ENCODE assay signal across 10 cellular contexts in the genomic region with DNA sequence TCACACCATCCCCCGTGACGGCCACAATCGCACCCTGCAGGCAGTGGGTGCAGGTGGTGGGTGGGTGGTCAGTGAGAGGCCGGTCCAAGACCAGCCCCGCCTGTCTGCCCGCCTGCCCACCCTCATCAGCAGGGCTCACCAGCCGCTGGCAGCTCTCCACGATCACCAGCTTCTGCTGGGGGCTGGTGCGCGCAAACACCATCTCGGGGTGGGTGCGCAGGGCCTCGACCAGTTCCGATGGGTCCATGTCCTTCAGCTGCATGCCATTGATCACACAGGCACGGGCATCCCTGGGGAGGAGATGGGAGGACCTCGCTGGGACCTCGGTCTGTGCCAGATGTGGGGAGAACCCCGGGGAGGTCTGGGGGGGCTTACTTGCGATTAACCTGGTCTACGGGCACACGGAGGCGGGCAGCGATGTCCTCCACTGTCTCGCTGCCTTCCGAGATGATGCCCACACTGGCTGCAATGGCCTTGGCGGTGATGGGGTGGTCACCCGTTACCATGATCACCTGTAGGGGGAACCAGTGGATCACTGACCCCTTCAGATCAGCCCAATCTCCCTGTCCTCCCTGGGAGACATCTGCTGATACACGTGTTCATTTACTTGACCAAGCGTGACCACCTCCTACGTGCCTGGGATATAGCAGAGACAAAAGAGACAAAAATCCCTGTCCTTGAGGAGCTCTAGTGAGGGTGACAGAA. TPM values are rescaled to one million over a fixed set of nuclear protein-coding genes. Genes with fewer than 3 reads are reported as not detected.
DNase-seq lines count a peak whose midpoint lies in the region; ATAC-seq and TF ChIP-seq lines count a peak whose summit lies in the region.
"Had no signal": no experiment of that assay in that cellular context is flagged by ENCODE, and none has a peak within 500 bp of the region (broad histone marks: within the 10 kb centered on the region; RNA-seq: fewer than 3 reads in every experiment).

No MANE protein-coding gene starts in this region.

- peak; percentile 66 for DNase-seq in HT1080 (ENCODE audit: low read depth)
- DNase-seq in kidney tubule cell (ENCODE audit: low spot score): peak; percentile 64

- no peak overlapping the region for H3K4me3 Mint-ChIP-seq in activated T-helper 17 cell treated with anti-CD3 and anti-CD28 coated beads, Interleukin-2, amount 50 U/mL, for 72 hours

- no peaks in the 10 kb centered on the region; the same call in 1 of the 2 replicates for H4K20me1 ChIP-seq in DOHH2 (ENCODE audit: control insufficient read depth, insufficient read depth, low read depth, low read length)

- ATAC-seq in SK-N-SH treated with all-trans-retinoic acid at 6 μM for 48 hours (peak; percentile 61), GM18517 (IDR thresholded peaks at IDR 0.05; ENCODE audit: unreplicated experiment) (no peak), HG02884 (IDR thresholded peaks at IDR 0.05; ENCODE audit: unreplicated experiment) (no peak), HG02798 (IDR thresholded peaks at IDR 0.05; ENCODE audit: poor library complexity, unreplicated experiment) (no peak)
- no peak for ATAC-seq in activated T-helper 17 cell treated with anti-CD3 and anti-CD28 coated beads, Interleukin-2, amount 50 U/mL, for 72 hours (replicated peaks)

- no peak overlapping the region for H3K4me3 ChIP-seq in DOHH2 (ENCODE audit: low read length)
- H3K4me3 ChIP-seq: SK-N-MC had no signal

- no peak overlapping the region for H3K4me2 ChIP-seq in DOHH2 (ENCODE audit: low read length)

- peaks cover 14% of the 10 kb centered on the region for H3K27me3 Mint-ChIP-seq in activated T-helper 17 cell treated with anti-CD3 and anti-CD28 coated beads, Interleukin-2, amount 50 U/mL, for 72 hours

- peaks cover 4% of the 10 kb centered on the region for H3K4me1 Mint-ChIP-seq in activated T-helper 17 cell treated with anti-CD3 and anti-CD28 coated beads, Interleukin-2, amount 50 U/mL, for 72 hours

- no peaks in the 10 kb centered on the region for H3K9me2 ChIP-seq in DOHH2 (replicated peaks; ENCODE audit: control insufficient read depth, low read length)

- peaks cover 6% of the 10 kb centered on the region for H3K36me3 Mint-ChIP-seq in activated T-helper 17 cell treated with anti-CD3 and anti-CD28 coated beads, Interleukin-2, amount 50 U/mL, for 72 hours (ENCODE audit: low read depth)

- no peaks in the 10 kb centered on the region for H3K79me2 ChIP-seq in DOHH2 (ENCODE audit: control insufficient read depth, low read length)

- H3K4me1 ChIP-seq in DOHH2 (ENCODE audit: control insufficient read depth, low read length): peaks cover 11% of the 10 kb centered on the region

- no peak overlapping the region for H3K27ac ChIP-seq in DOHH2 (ENCODE audit: low read depth, low read length)
- H3K27ac ChIP-seq: SK-N-MC had no signal

- no peak overlapping the region for H3K27ac Mint-ChIP-seq in activated T-helper 17 cell treated with anti-CD3 and anti-CD28 coated beads, Interleukin-2, amount 50 U/mL, for 72 hours

- peaks cover 14% of the 10 kb centered on the region for H3K27me3 ChIP-seq in DOHH2 (ENCODE audit: control insufficient read depth, low read length)

- no peaks in the 10 kb centered on the region for H3F3A ChIP-seq in DOHH2 (ENCODE audit: control insufficient read depth, insufficient read depth)

- H3K36me3 ChIP-seq in DOHH2 (ENCODE audit: control insufficient read depth, low read length): no peaks in the 10 kb centered on the region

- no peaks in the 10 kb centered on the region for H3K9me3 Mint-ChIP-seq in activated T-helper 17 cell treated with anti-CD3 and anti-CD28 coated beads, Interleukin-2, amount 50 U/mL, for 72 hours

- TF ChIP-seq CTCF in DOHH2 (IDR thresholded peaks at IDR 0.05; ENCODE audit: low read depth, low read length, poor library complexity, severe bottlenecking): peak; percentile 41

- H3K9me3 ChIP-seq in DOHH2 (ENCODE audit: control insufficient read depth, insufficient read depth, low read length): no peaks in the 10 kb centered on the region

TF ChIP-seq in SK-N-SH treated with all-trans-retinoic acid at 6 μM for 48 hours, 23 proteins besides CTCF, POLR2A, EP300 and RAD21:
- no peak for TF ChIP-seq CSRNP3 (CRISPR knock-in tag; IDR thresholded peaks at IDR 0.05)
- no peak for TF ChIP-seq BACH2 (CRISPR knock-in tag; IDR thresholded peaks at IDR 0.05; ENCODE audit: borderline replicate concordance)
- TF ChIP-seq ZFP30 (CRISPR knock-in tag; IDR thresholded peaks at IDR 0.05): no peak
- TF ChIP-seq ESRRG (CRISPR knock-in tag; IDR thresholded peaks at IDR 0.05): no peak
- TF ChIP-seq ZNF565 (CRISPR knock-in tag; conservative IDR thresholded peaks at IDR 0.05; ENCODE audit: low read depth): no peak
- TF ChIP-seq POU6F1 (CRISPR knock-in tag; IDR thresholded peaks at IDR 0.05; ENCODE audit: borderline replicate concordance, low read depth): no peak
- TF ChIP-seq SNAI2 (CRISPR knock-in tag; IDR thresholded peaks at IDR 0.05): no peak
- no peak for TF ChIP-seq GLIS3 (CRISPR knock-in tag; IDR thresholded peaks at IDR 0.05)
TF ChIP-seq in SK-N-SH treated with all-trans-retinoic acid at 6 μM for 48 hours: peak in this region for 0.

RNA-seq across cellular contexts. Expression of gene ATP4A, which starts 8.0 kb away (rescaled TPM):
- not detected in 2 replicates for total RNA-seq in HT1080 (2014; rRNA removed; shearing (Covaris generic))
- not detected in 2 replicates for polyA plus RNA-seq in HT1080 (2015; cell fraction: cytosol; rRNA removed)
- not detected in 2 replicates for polyA plus RNA-seq in HT1080 (2015; cell fraction: nucleus; rRNA removed)
- not detected for total RNA-seq in activated T-helper 17 cell treated with anti-CD3 and anti-CD28 coated beads, Interleukin-2, amount 50 U/mL, for 72 hours
- total RNA-seq: mononuclear cell had no signal

RNA-seq across cellular contexts. Expression of gene TMEM147, which starts 10.0 kb away (rescaled TPM):
- total RNA-seq in HT1080 (2014; rRNA removed; shearing (Covaris generic)): 162 and 178 TPM in 2 replicates
- 113 and 129 TPM in 2 replicates for polyA plus RNA-seq in HT1080 (2015; cell fraction: cytosol; rRNA removed)
- polyA plus RNA-seq in HT1080 (2015; cell fraction: nucleus; rRNA removed): 55.8 and 61.4 TPM in 2 replicates
- 10 to 100 TPM; 45.0 to 74.1 TPM for total RNA-seq in activated T-helper 17 cell treated with anti-CD3 and anti-CD28 coated beads, Interleukin-2, amount 50 U/mL, for 72 hours

RNA-seq across cellular contexts. Expression of gene GAPDHS, which starts 22.2 kb away (rescaled TPM):
- not detected in 2 replicates for total RNA-seq in HT1080 (2014; rRNA removed; shearing (Covaris generic))
- polyA plus RNA-seq in HT1080 (2015; cell fraction: cytosol; rRNA removed): not detected in 2 replicates
- not detected in 2 replicates for polyA plus RNA-seq in HT1080 (2015; cell fraction: nucleus; rRNA removed)
- not detected for total RNA-seq in activated T-helper 17 cell treated with anti-CD3 and anti-CD28 coated beads, Interleukin-2, amount 50 U/mL, for 72 hours
- total RNA-seq: mononuclear cell had no signal

RNA-seq across cellular contexts. Expression of gene SBSN, which starts 27.3 kb away (rescaled TPM):
- 3.0 and 14.9 TPM in 2 replicates for total RNA-seq in HT1080 (2014; rRNA removed; shearing (Covaris generic))
- 4.9 and 5.6 TPM in 2 replicates for polyA plus RNA-seq in HT1080 (2015; cell fraction: cytosol; rRNA removed)
- 7.0 and 7.6 TPM in 2 replicates for polyA plus RNA-seq in HT1080 (2015; cell fraction: nucleus; rRNA removed)
- not detected for total RNA-seq in activated T-helper 17 cell treated with anti-CD3 and anti-CD28 coated beads, Interleukin-2, amount 50 U/mL, for 72 hours
- total RNA-seq: mononuclear cell had no signal

RNA-seq across cellular contexts. Expression of gene PMIS2, which starts 30.5 kb away (rescaled TPM):
- total RNA-seq in HT1080 (2014; rRNA removed; shearing (Covaris generic)): not detected in 2 replicates
- not detected in 2 replicates for polyA plus RNA-seq in HT1080 (2015; cell fraction: cytosol; rRNA removed)
- not detected in 2 replicates for polyA plus RNA-seq in HT1080 (2015; cell fraction: nucleus; rRNA removed)
- total RNA-seq in activated T-helper 17 cell treated with anti-CD3 and anti-CD28 coated beads, Interleukin-2, amount 50 U/mL, for 72 hours: not detected
- total RNA-seq: mononuclear cell had no signal
